In genomic region chr6:26595669-26596269, GRCh38 we compare ENCODE assay signal across 9 cellular contexts. TPM values are rescaled to one million over a fixed set of nuclear protein-coding genes. Genes with fewer than 3 reads are reported as not detected.
DNase-seq lines count a peak whose midpoint lies in the region; ATAC-seq and TF ChIP-seq lines count a peak whose summit lies in the region.
"Had no signal": no experiment of that assay in that cellular context is flagged by ENCODE, and none has a peak within 500 bp of the region (broad histone marks: within the 10 kb centered on the region; RNA-seq: fewer than 3 reads in every experiment).

No MANE protein-coding gene starts in this region.

- H3K9me3 Mint-ChIP-seq in Calu3 (ENCODE audit: low read depth, unreplicated experiment) = no peaks in the 10 kb centered on the region
- H3K9me3 Mint-ChIP-seq: stimulated activated naive CD8-positive, alpha-beta T cell treated with anti-CD3 and anti-CD28 coated beads, Interleukin-15, Interleukin-2, amounts not matched to agents 100 ng/mL and 50 ng/mL, for 24 hours had no signal

- no peaks in the 10 kb centered on the region for H3K9me3 ChIP-seq in OCI-LY7 (ENCODE audit: low read length)
- no peaks in the 10 kb centered on the region for H3K9me3 ChIP-seq in mucosa of stomach (ENCODE audit: control insufficient read depth, low read length)

- H3K4me1 Mint-ChIP-seq in Calu3 (ENCODE audit: low read depth, unreplicated experiment) = peaks cover 9% of the 10 kb centered on the region

- DNase-seq in Calu3 (peak; percentile 95), OCI-LY7 (ENCODE audit: low spot score) (peak; percentile 92), activated T-cell treated with anti-CD3 and anti-CD28 coated beads for 4 hours (peak; percentile 84)
- DNase-seq in stimulated activated CD8-positive, alpha-beta memory T cell treated with anti-CD3 and anti-CD28 coated beads, Interleukin-4, amount 100 ng/mL, for 4 hours (ENCODE audit: low read depth in 2 of 2, low spot score in 1 of 2) = peak; percentile 76 to 80

- H3K4me1 ChIP-seq in OCI-LY7 (ENCODE audit: insufficient read depth, low read length, poor library complexity, severe bottlenecking) (peaks cover 30% of the 10 kb centered on the region), mucosa of stomach (ENCODE audit: control insufficient read depth, insufficient read depth, low read length) (peaks cover 7% of the 10 kb centered on the region)

- H3K36me3 Mint-ChIP-seq in Calu3 (ENCODE audit: insufficient read depth, unreplicated experiment) = no peaks in the 10 kb centered on the region

- TF ChIP-seq RAD21 in Ishikawa (IDR thresholded peaks at IDR 0.05; ENCODE audit: low read depth) = peak; percentile 67

- peak overlapping the region; percentile 92 for H3K4me2 ChIP-seq in OCI-LY7 (ENCODE audit: low read length)

- peaks cover 30% of the 10 kb centered on the region for H3K36me3 ChIP-seq in OCI-LY7 (ENCODE audit: insufficient read depth, low read length)
- no peaks in the 10 kb centered on the region for H3K36me3 ChIP-seq in mucosa of stomach (ENCODE audit: control insufficient read depth, insufficient read depth, low read length)

- ATAC-seq in GM21447 (IDR thresholded peaks at IDR 0.05; ENCODE audit: unreplicated experiment) (peak; percentile 49), esophagus mucosa (peak; percentile 70)

- peaks cover 26% of the 10 kb centered on the region for H3K79me2 ChIP-seq in OCI-LY7 (ENCODE audit: insufficient read depth, low read depth, low read length)

- H3K27me3 Mint-ChIP-seq in Calu3 (ENCODE audit: unreplicated experiment) = peaks cover 7% of the 10 kb centered on the region

- H3K9me2 ChIP-seq in OCI-LY7 (ENCODE audit: insufficient read depth, low read length) = no peaks in the 10 kb centered on the region

- peaks cover 17% of the 10 kb centered on the region for H3K27me3 ChIP-seq in mucosa of stomach (ENCODE audit: control insufficient read depth, insufficient read depth, low read length)

- peak overlapping the region; percentile 60 for H3K27ac ChIP-seq in OCI-LY7 (ENCODE audit: low read depth, low read length, poor library complexity, severe bottlenecking)

- intact Hi-C loops in Calu3 (cut with micrococcal nuclease; ENCODE audit: unreplicated experiment) (loop anchor here (1.0 to 10.0 kb wide), 4 partner anchors 23 to 421 kb away; no protein-coding TSS in a partner anchor), OCI-LY7 (cut with micrococcal nuclease; ENCODE audit: unreplicated experiment) (loop anchor here (1.0 to 5.0 kb wide), 3 partner anchors 23 to 418 kb away; no protein-coding TSS in a partner anchor)

- H4K20me1 ChIP-seq in OCI-LY7 (ENCODE audit: insufficient read depth, low read length) = 0 out of 2 replicates have a peak, but pooled peaks cover 7% of the 10 kb centered on the region

- TF ChIP-seq EP300 in Ishikawa (IDR thresholded peaks at IDR 0.05; ENCODE audit: borderline replicate concordance) = no peak

- no peak overlapping the region for H3K27ac Mint-ChIP-seq in Calu3 (ENCODE audit: unreplicated experiment)

- BruUV-seq in Calu3 (replicated peaks; lab: Mats Ljungman, UMichigan) = no TSS peak
- BruUV-seq in OCI-LY7 (replicated peaks; lab: Mats Ljungman, UMichigan) = no TSS peak

- CTCF ChIA-PET in Calu3 (lab: Charles Lee) (interaction anchor here (0.7 to 2.2 kb wide), 19 partner anchors 12 to 538 kb away, joined by 3 to 33 read pairs (median 4); a partner anchor contains a TSS), OCI-LY7 (lab: Charles Lee; ENCODE audit: unreplicated experiment) (interaction anchor here (0.8 to 1.6 kb wide), 4 partner anchors 14 to 256 kb away, joined by 3 to 7 read pairs (median 3); no protein-coding TSS in a partner anchor)

- H3K4me3 Mint-ChIP-seq in Calu3 (ENCODE audit: low read depth, unreplicated experiment) = no peak overlapping the region

- POLR2A ChIA-PET in OCI-LY7 (lab: Charles Lee) = interaction anchor here (0.6 to 1.2 kb wide), 7 partner anchors 19 to 379 kb away, joined by 3 to 5 read pairs (median 3); a partner anchor contains a TSS

- H3K9ac ChIP-seq in mucosa of stomach (ENCODE audit: low read length) = peak overlapping the region; percentile 53

- peak overlapping the region; percentile 91 for H3K4me3 ChIP-seq in OCI-LY7 (ENCODE audit: low read depth, low read length, poor library complexity, severe bottlenecking)
- H3K4me3 ChIP-seq in mucosa of stomach (ENCODE audit: low read length) = peak overlapping the region; percentile 7

- TF ChIP-seq CTCF in Calu3 (IDR thresholded peaks at IDR 0.05; ENCODE audit: unreplicated experiment) (peak; percentile 96), OCI-LY7 (conservative IDR thresholded peaks at IDR 0.05; ENCODE audit: low read length) (peak; percentile 96)

- H2AFZ ChIP-seq in OCI-LY7 (ENCODE audit: low read length) = peak overlapping the region; percentile 65; the same call in 1 of the 2 replicates

TF ChIP-seq in Ishikawa, 13 proteins besides CTCF, POLR2A, EP300 and RAD21:
- 0 out of 2 replicates have a peak, but pooled peaks have one; percentile 5 for TF ChIP-seq FOXM1 (IDR thresholded peaks at IDR 0.05; ENCODE audit: borderline replicate concordance, low read depth)
- TF ChIP-seq ZBTB7A (IDR thresholded peaks at IDR 0.05; ENCODE audit: low read depth) = peak; percentile 93
- 0 out of 2 replicates have a peak, but pooled peaks have one; percentile 25 for TF ChIP-seq YY1 (IDR thresholded peaks at IDR 0.05; ENCODE audit: low read depth)
- no peak for TF ChIP-seq USF1 (IDR thresholded peaks at IDR 0.05)

RNA-seq across cellular contexts. Expression of gene ABT1, which starts 1.0 kb away (rescaled TPM):
- total RNA-seq in Calu3 (2022) (18.8 and 20.9 TPM in 2 replicates), OCI-LY7 (2022) (25.3 and 26.3 TPM in 2 replicates), esophagus mucosa (14.6 TPM)
- 32.2 and 34.6 TPM in 2 replicates for total RNA-seq in OCI-LY7 (2014; rRNA removed; shearing (Covaris generic))

RNA-seq across cellular contexts. Expression of gene HMGN4, which starts 57.6 kb away (rescaled TPM):
- total RNA-seq in Calu3 (2022) (49.7 and 60.0 TPM in 2 replicates), OCI-LY7 (2022) (104 and 113 TPM in 2 replicates), esophagus mucosa (29.9 TPM)
- 113 and 116 TPM in 2 replicates for total RNA-seq in OCI-LY7 (2014; rRNA removed; shearing (Covaris generic))

Comparison
In these comparisons a context has a peak if more than half of its experiments do, and no peak if none do; other contexts are left out.
1. Peak in every context shown above with its lines: DNase-seq, ATAC-seq, H3K4me3 ChIP-seq and H3K27ac ChIP-seq.